Comparison of ENCODE assay signal across 10 cellular contexts in the genomic region with DNA sequence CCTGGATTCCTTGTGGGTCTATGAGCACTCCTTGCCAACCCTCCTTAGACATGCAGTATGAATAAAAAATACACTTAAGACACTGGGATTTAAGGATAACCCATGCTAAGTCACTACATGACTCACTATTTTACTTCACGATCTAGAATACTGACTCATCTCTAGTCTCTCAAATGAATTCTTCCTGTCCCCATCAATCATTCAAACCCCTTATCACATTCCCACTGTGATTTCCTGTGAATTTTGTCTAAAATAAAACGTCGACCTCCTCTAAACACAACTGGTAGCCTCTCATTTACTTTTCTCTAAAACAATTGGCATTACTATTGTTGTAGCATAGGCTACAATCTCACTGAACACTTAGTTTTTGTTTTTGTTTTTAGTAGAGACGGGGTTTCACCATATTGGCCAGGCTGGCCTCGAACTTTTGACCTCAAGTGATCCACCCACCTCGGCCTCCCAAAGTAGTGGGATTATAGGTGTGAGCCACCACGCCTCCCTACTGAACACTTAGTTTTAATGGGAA. TPM values are rescaled to one million over a fixed set of nuclear protein-coding genes. Genes with fewer than 3 reads are reported as not detected.
DNase-seq lines count a peak whose midpoint lies in the region; ATAC-seq, FAIRE-seq and TF ChIP-seq lines count a peak whose summit lies in the region.
"Had no signal": no experiment of that assay in that cellular context is flagged by ENCODE, and none has a peak within 500 bp of the region (broad histone marks: within the 10 kb centered on the region; RNA-seq: fewer than 3 reads in every experiment).

No MANE protein-coding gene starts in this region.

- no peak overlapping the region for H4K5ac ChIP-seq in mesendoderm (ENCODE audit: low read length)

- H3K23ac ChIP-seq in mesendoderm (ENCODE audit: low read length) = no peak overlapping the region

- H2BK15ac ChIP-seq in mesendoderm (replicated peaks; ENCODE audit: low read depth) = no peak overlapping the region

- no peak overlapping the region for H3K27ac Mint-ChIP-seq in activated T-helper 17 cell treated with anti-CD3 and anti-CD28 coated beads, Interleukin-2, amount 50 U/mL, for 72 hours

- H2BK120ac ChIP-seq in mesendoderm (ENCODE audit: low read depth, low read length) = no peak overlapping the region

- no peaks in the 10 kb centered on the region for H3K27me3 ChIP-seq in bronchial epithelial cell (ENCODE audit: control insufficient read depth, insufficient read depth, low read length)
- H3K27me3 ChIP-seq in mesendoderm (ENCODE audit: insufficient read depth, low read length, poor library complexity) = no peaks in the 10 kb centered on the region

- H3K9ac ChIP-seq in mesendoderm (ENCODE audit: low read length) = no peak overlapping the region

- ATAC-seq in GM19467 (IDR thresholded peaks at IDR 0.05; ENCODE audit: unreplicated experiment) = no peak
- ATAC-seq in GM21423 (IDR thresholded peaks at IDR 0.05; ENCODE audit: unreplicated experiment) = no peak
- ATAC-seq in GM19463 (IDR thresholded peaks at IDR 0.05; ENCODE audit: unreplicated experiment) = no peak
- no peak for ATAC-seq in activated T-helper 17 cell treated with anti-CD3 and anti-CD28 coated beads, Interleukin-2, amount 50 U/mL, for 72 hours (replicated peaks)

- no peaks in the 10 kb centered on the region for H3K79me1 ChIP-seq in mesendoderm (ENCODE audit: low read length)

- H4K8ac ChIP-seq in mesendoderm (ENCODE audit: low read depth, low read length) = no peak overlapping the region

- FAIRE-seq in bronchial epithelial cell (lab: Jason Lieb, UNC) = no peak

- H3K27me3 Mint-ChIP-seq in activated T-helper 17 cell treated with anti-CD3 and anti-CD28 coated beads, Interleukin-2, amount 50 U/mL, for 72 hours = peaks cover 8% of the 10 kb centered on the region

- peaks cover 20% of the 10 kb centered on the region for H3K36me3 Mint-ChIP-seq in activated T-helper 17 cell treated with anti-CD3 and anti-CD28 coated beads, Interleukin-2, amount 50 U/mL, for 72 hours (ENCODE audit: low read depth)

- no peak overlapping the region for H3K4me3 Mint-ChIP-seq in activated T-helper 17 cell treated with anti-CD3 and anti-CD28 coated beads, Interleukin-2, amount 50 U/mL, for 72 hours

- peaks cover 4% of the 10 kb centered on the region for H3K4me1 ChIP-seq in mesendoderm (ENCODE audit: control insufficient read depth, low read depth, low read length)

- H3K4ac ChIP-seq in mesendoderm (ENCODE audit: low read depth, low read length) = no peak overlapping the region

- peaks cover 18% of the 10 kb centered on the region for H3K4me1 Mint-ChIP-seq in activated T-helper 17 cell treated with anti-CD3 and anti-CD28 coated beads, Interleukin-2, amount 50 U/mL, for 72 hours

- no peak for TF ChIP-seq CTCF in bronchial epithelial cell (IDR thresholded peaks at IDR 0.05; ENCODE audit: insufficient read depth, low read length, severe bottlenecking)

- no peak overlapping the region for H2AK5ac ChIP-seq in mesendoderm (ENCODE audit: low read length)

- H3K27ac ChIP-seq in mesendoderm (ENCODE audit: low read depth, low read length) = no peak overlapping the region
- H3K27ac ChIP-seq: neutrophil had no signal

- H3K56ac ChIP-seq in mesendoderm (ENCODE audit: low read length) = no peak overlapping the region

- H3K18ac ChIP-seq in mesendoderm (ENCODE audit: low read length) = no peak overlapping the region

- no peak overlapping the region for H2BK5ac ChIP-seq in mesendoderm (ENCODE audit: low read length)

- no peaks in the 10 kb centered on the region for H3K9me3 Mint-ChIP-seq in activated T-helper 17 cell treated with anti-CD3 and anti-CD28 coated beads, Interleukin-2, amount 50 U/mL, for 72 hours

- DNase-seq in EH (ENCODE audit: low read depth) = peak; percentile 91
- DNase-seq in NCI-H226 = peak; percentile 90
- DNase-seq in bronchial epithelial cell (ENCODE audit: low read depth) = peak; percentile 89
- peak; percentile 6 for DNase-seq in mesendoderm
- DNase-seq: NCI-H446 treated with DMSO at 0.1 percent for 48 hours had no signal

- H3K4me3 ChIP-seq in bronchial epithelial cell (ENCODE audit: low read depth, low read length) (no peak overlapping the region), mesendoderm (ENCODE audit: low read length) (no peak overlapping the region)

- H3K79me2 ChIP-seq in mesendoderm (ENCODE audit: control insufficient read depth, insufficient read depth, low read length) = no peaks in the 10 kb centered on the region

- no peaks in the 10 kb centered on the region for H3K36me3 ChIP-seq in bronchial epithelial cell (ENCODE audit: control insufficient read depth, insufficient read depth, low read length)
- no peaks in the 10 kb centered on the region for H3K36me3 ChIP-seq in mesendoderm (ENCODE audit: control insufficient read depth, insufficient read depth, low read length)
- H3K36me3 ChIP-seq: neutrophil had no signal

- WGBS in mesendoderm (ENCODE audit: extremely low coverage, insufficient coverage, low lambda C conversion rate) = 100% methylated on average over 2 of the region's 7 CpGs

- no peak overlapping the region for H3K4me2 ChIP-seq in mesendoderm (ENCODE audit: low read length)

RNA-seq across cellular contexts. Expression of gene IQUB, which starts 3.9 kb away (rescaled TPM):
- 0.13 TPM in 1 of 2 replicates, not detected in the other for total RNA-seq in bronchial epithelial cell
- 0.17 TPM for polyA plus RNA-seq in mesendoderm (2013, experiment 1 of 2)
- polyA plus RNA-seq in mesendoderm (2013, experiment 2 of 2) = 0.14 TPM
- under 1 TPM in 1 of 2 donors, not detected in 1; 0.16 TPM for total RNA-seq in activated T-helper 17 cell treated with anti-CD3 and anti-CD28 coated beads, Interleukin-2, amount 50 U/mL, for 72 hours

RNA-seq across cellular contexts. Expression of gene NDUFA5, which starts 19.4 kb away (rescaled TPM):
- 27.9 and 42.0 TPM in 2 replicates for total RNA-seq in bronchial epithelial cell
- 61.7 TPM for polyA plus RNA-seq in mesendoderm (2013, experiment 1 of 2)
- polyA plus RNA-seq in mesendoderm (2013, experiment 2 of 2) = 60.7 TPM
- total RNA-seq in activated T-helper 17 cell treated with anti-CD3 and anti-CD28 coated beads, Interleukin-2, amount 50 U/mL, for 72 hours = 10 to 100 TPM; 50.5 to 54.0 TPM

Comparison
In these comparisons a context has a peak if more than half of its experiments do, and no peak if none do; other contexts are left out.
1. DNase-seq: peak in every context shown above with its lines; median percentile 91 in EH; 90 in NCI-H226; 89 in bronchial epithelial cell; 6 in mesendoderm.